In genomic region chr15:88894348-88894818, GRCh38 we compare ENCODE assay signal across 1 cellular context.
TF ChIP-seq lines count a peak whose summit lies in the region.

No MANE protein-coding gene starts in this region.

TF ChIP-seq in HEK293, 187 proteins besides CTCF, POLR2A, EP300 and RAD21 (continued from another document):
- TF ChIP-seq ZNF335 (tag by site-specific recombination; conservative IDR thresholded peaks at IDR 0.05) = peak; percentile 79
- peak; percentile 49 for TF ChIP-seq GLIS2 (tag by site-specific recombination; IDR thresholded peaks at IDR 0.05)
- peak; percentile 91; the same call in 1 of the 2 replicates for TF ChIP-seq SCRT1 (tag by site-specific recombination; IDR thresholded peaks at IDR 0.05; ENCODE audit: borderline replicate concordance)
- 0 out of 2 replicates have a peak, but pooled peaks have one; percentile 21 for TF ChIP-seq ZNF629 (tag by site-specific recombination; IDR thresholded peaks at IDR 0.05)
- TF ChIP-seq ZNF654 (tag by site-specific recombination; IDR thresholded peaks at IDR 0.05; ENCODE audit: low read depth) = peak; percentile 66
- no peak for TF ChIP-seq ZNF514 (tag by site-specific recombination; IDR thresholded peaks at IDR 0.05)
- TF ChIP-seq ZEB2 (tag by site-specific recombination; IDR thresholded peaks at IDR 0.05) = peak; percentile 84
- TF ChIP-seq ZNF2 (tag by site-specific recombination; IDR thresholded peaks at IDR 0.05) = peak; percentile 86
- TF ChIP-seq TCF7L2 (IDR thresholded peaks at IDR 0.05; ENCODE audit: borderline replicate concordance, low read depth, low read length) = no peak
